Comparison of ENCODE assay signal across 16 cellular contexts in genomic region chr5:107461770-107462169, GRCh38.
"Had no signal": no experiment of that assay in that cellular context is flagged by ENCODE, and none has a peak within 500 bp of the region (broad histone marks: within the 10 kb centered on the region; RNA-seq: fewer than 3 reads in every experiment).

No MANE protein-coding gene starts in this region.

- H3K36me3 ChIP-seq: heart right ventricle, left ventricle myocardium inferior, pancreas, uterus had no signal

- H3K4me1 ChIP-seq: body of pancreas, pancreas, uterus had no signal

- H3K9me3 Mint-ChIP-seq: activated CD4-positive, alpha-beta memory T cell treated with anti-CD3 and anti-CD28 coated beads, Interleukin-2, amount 10 ng/mL, durations not matched to agents 7 days and 5 days; activated naive CD4-positive, alpha-beta T cell treated with anti-CD3 and anti-CD28 coated beads, Interleukin-2, amount 50 U/mL, for 72 hours; activated T-cell treated with anti-CD3 and anti-CD28 coated beads, Interleukin-2, amount 50 U/mL, for 24 hours; central memory CD8-positive, alpha-beta T cell; stimulated activated effector memory CD8-positive, alpha-beta T cell treated with anti-CD3 and anti-CD28 coated beads, Interleukin-12 subunit alpha, Interleukin-12 subunit beta, amount 100 ng/mL, for 72 hours had no signal

- H3K9me3 ChIP-seq: body of pancreas, heart right ventricle, left ventricle myocardium inferior, pancreas, uterus had no signal

- H3K27me3 Mint-ChIP-seq: central memory CD8-positive, alpha-beta T cell had no signal

- H3K4me3 Mint-ChIP-seq: activated CD4-positive, alpha-beta memory T cell treated with anti-CD3 and anti-CD28 coated beads, Interleukin-2, amount 10 ng/mL, durations not matched to agents 7 days and 5 days; activated T-cell treated with anti-CD3 and anti-CD28 coated beads, Interleukin-2, amount 50 U/mL, for 24 hours; central memory CD8-positive, alpha-beta T cell; stimulated activated effector memory CD8-positive, alpha-beta T cell treated with anti-CD3 and anti-CD28 coated beads, Interleukin-12 subunit alpha, Interleukin-12 subunit beta, amount 100 ng/mL, for 72 hours had no signal

- ATAC-seq: activated naive CD4-positive, alpha-beta T cell treated with anti-CD3 and anti-CD28 coated beads, Interleukin-2, amount 50 U/mL, for 72 hours; body of pancreas; heart right ventricle; stimulated activated effector memory CD8-positive, alpha-beta T cell treated with anti-CD3 and anti-CD28 coated beads, Interleukin-12 subunit alpha, Interleukin-12 subunit beta, amount 100 ng/mL, for 72 hours had no signal

- H3K27me3 ChIP-seq: heart right ventricle, pancreas, uterus had no signal

- H3K27ac ChIP-seq: coronary artery, heart right ventricle, left ventricle myocardium inferior, pancreas, uterus had no signal

- H3K27ac Mint-ChIP-seq: activated CD4-positive, alpha-beta memory T cell treated with anti-CD3 and anti-CD28 coated beads, Interleukin-2, amount 10 ng/mL, durations not matched to agents 7 days and 5 days; activated naive CD4-positive, alpha-beta T cell treated with anti-CD3 and anti-CD28 coated beads, Interleukin-2, amount 50 U/mL, for 72 hours; activated T-cell treated with anti-CD3 and anti-CD28 coated beads, Interleukin-2, amount 50 U/mL, for 24 hours; stimulated activated effector memory CD8-positive, alpha-beta T cell treated with anti-CD3 and anti-CD28 coated beads, Interleukin-12 subunit alpha, Interleukin-12 subunit beta, amount 100 ng/mL, for 72 hours had no signal

- H3K36me3 Mint-ChIP-seq: activated naive CD4-positive, alpha-beta T cell treated with anti-CD3 and anti-CD28 coated beads, Interleukin-2, amount 50 U/mL, for 72 hours; stimulated activated effector memory CD8-positive, alpha-beta T cell treated with anti-CD3 and anti-CD28 coated beads, Interleukin-12 subunit alpha, Interleukin-12 subunit beta, amount 100 ng/mL, for 72 hours had no signal

- H3K4me3 ChIP-seq: body of pancreas, coronary artery, heart right ventricle, left ventricle myocardium inferior, pancreas, uterus had no signal

- DNase-seq: activated CD4-positive, alpha-beta memory T cell treated with anti-CD3 and anti-CD28 coated beads, Interleukin-2, amount 10 ng/mL, durations not matched to agents 7 days and 5 days; activated CD4-positive, alpha-beta T cell treated with anti-CD3 and anti-CD28 coated beads for 4 hours; activated T-cell treated with anti-CD3 and anti-CD28 coated beads, Interleukin-2, amount 50 U/mL, for 24 hours; amygdala; body of pancreas; effector CD8-positive, alpha-beta T cell; heart right ventricle; left ventricle myocardium inferior; pancreas; stimulated activated CD4-positive, alpha-beta T cell treated with anti-CD3 and anti-CD28 coated beads, Interleukin-1b, Interleukin-23, amount 100 ng/mL, for 48 hours; T-helper 2 cell; uterus had no signal
